In the genomic region with DNA sequence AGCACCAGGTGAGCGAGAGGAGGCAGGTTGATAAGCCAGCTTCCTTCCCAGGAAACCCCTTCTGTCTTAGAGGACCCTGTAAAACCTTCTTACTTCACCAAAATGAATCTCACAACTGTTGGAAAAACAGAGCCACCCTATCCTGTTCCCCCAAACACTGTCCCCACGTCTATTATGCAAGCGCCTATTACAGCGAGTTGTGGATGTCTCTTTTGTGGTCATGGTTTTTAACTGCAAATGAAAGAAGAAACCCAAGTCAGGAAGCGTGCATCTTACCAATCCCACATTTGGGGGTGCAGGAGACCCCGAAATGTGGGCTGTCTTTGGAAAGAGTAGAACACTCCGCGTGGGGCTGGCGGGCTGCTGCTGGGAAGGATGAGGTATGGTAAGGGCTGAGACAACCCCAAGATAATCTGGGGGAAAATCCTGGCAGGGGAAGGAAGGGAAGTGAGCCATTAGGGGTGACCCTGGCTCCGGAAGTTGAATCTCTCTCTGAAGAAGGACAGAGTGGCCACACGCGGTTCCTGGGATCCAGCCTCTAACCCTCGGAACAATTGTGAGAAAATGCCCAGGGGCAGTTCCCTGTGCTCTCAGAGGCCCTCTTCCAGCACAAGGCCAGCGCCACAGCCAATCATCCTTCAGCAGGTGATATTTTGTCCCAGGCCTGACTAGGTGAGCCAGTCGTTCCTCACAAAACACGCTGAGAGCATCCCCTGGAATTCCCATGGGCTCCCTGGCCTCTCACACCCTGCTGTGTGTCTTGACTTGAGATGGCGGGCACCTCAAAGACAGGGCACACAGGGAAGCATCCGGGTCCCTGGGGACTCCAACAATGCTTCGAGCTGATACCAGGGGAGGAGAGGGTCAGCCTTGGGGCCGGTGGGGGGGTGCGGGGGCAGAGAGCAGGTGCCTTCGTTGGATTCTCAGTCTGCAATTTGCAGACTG, we compare ENCODE assay signal across 11 cellular contexts.
DNase-seq lines count a peak whose midpoint lies in the region; ATAC-seq lines count a peak whose summit lies in the region.
"Had no signal": no experiment of that assay in that cellular context is flagged by ENCODE, and none has a peak within 500 bp of the region (broad histone marks: within the 10 kb centered on the region; RNA-seq: fewer than 3 reads in every experiment).

No MANE protein-coding gene starts in this region.

- H2BK120ac ChIP-seq in mesendoderm (ENCODE audit: low read depth, low read length), result no peak overlapping the region

- no peaks in the 10 kb centered on the region for H3K4me1 ChIP-seq in mesendoderm (ENCODE audit: control insufficient read depth, low read depth, low read length)

- H3K4me2 ChIP-seq in mesendoderm (ENCODE audit: low read length), result no peak overlapping the region

- no peak overlapping the region for H3K23ac ChIP-seq in mesendoderm (ENCODE audit: low read length)

- ATAC-seq in HG03521 (IDR thresholded peaks at IDR 0.05; ENCODE audit: unreplicated experiment), result no peak
- ATAC-seq: activated T-cell treated with anti-CD3 and anti-CD28 coated beads, Interleukin-2, amount 50 U/mL, for 4 hours had no signal

- H3K79me2 ChIP-seq in mesendoderm (ENCODE audit: control insufficient read depth, insufficient read depth, low read length), result no peaks in the 10 kb centered on the region

- H3K27ac ChIP-seq in mesendoderm (ENCODE audit: low read depth, low read length), result no peak overlapping the region

- in situ Hi-C loops in KBM-7 (cut with MboI; ENCODE audit: low pct_unique_long_range_greater_than_20kb, low sequenced_read_pairs), result no loop called here

- H3K56ac ChIP-seq in mesendoderm (ENCODE audit: low read length), result no peak overlapping the region

- no peaks in the 10 kb centered on the region for H3K36me3 ChIP-seq in mesendoderm (ENCODE audit: control insufficient read depth, insufficient read depth, low read length)

- no peak overlapping the region for H3K4ac ChIP-seq in mesendoderm (ENCODE audit: low read depth, low read length)

- H3K4me3 ChIP-seq in mesendoderm (ENCODE audit: low read length), result no peak overlapping the region

- H3K18ac ChIP-seq in mesendoderm (ENCODE audit: low read length), result no peak overlapping the region

- no peak overlapping the region for H3K9ac ChIP-seq in mesendoderm (ENCODE audit: low read length)

- no peak overlapping the region for H2BK15ac ChIP-seq in mesendoderm (replicated peaks; ENCODE audit: low read depth)

- no CpG with 5 or more reads among the region's 22 CpGs for WGBS in mesendoderm (ENCODE audit: extremely low coverage, insufficient coverage, low lambda C conversion rate)

- H2AK5ac ChIP-seq in mesendoderm (ENCODE audit: low read length), result no peak overlapping the region

- H3K27me3 ChIP-seq in mesendoderm (ENCODE audit: insufficient read depth, low read length, poor library complexity), result no peaks in the 10 kb centered on the region

- no peaks in the 10 kb centered on the region for H3K79me1 ChIP-seq in mesendoderm (ENCODE audit: low read length)

- no peak overlapping the region for H4K8ac ChIP-seq in mesendoderm (ENCODE audit: low read depth, low read length)

- no peak overlapping the region for H2BK5ac ChIP-seq in mesendoderm (ENCODE audit: low read length)

- DNase-seq in CD1c-positive myeloid dendritic cell (ENCODE audit: extremely low spot score), result peak; percentile 60
- peak; percentile 73 for DNase-seq in KBM-7
- peak; percentile 13 for DNase-seq in cerebellum (ENCODE audit: low spot score)
- peak; percentile 84 for DNase-seq in mesendoderm
- DNase-seq in COR-L47 (lab: John Stamatoyannopoulos, UW), result no peak
- DNase-seq in occipital lobe (lab: John Stamatoyannopoulos, UW), result no peak
- DNase-seq in COLO668 (lab: John Stamatoyannopoulos, UW; ENCODE audit: unreplicated experiment), result no peak
- DNase-seq: activated T-cell treated with anti-CD3 and anti-CD28 coated beads, Interleukin-2, amount 50 U/mL, for 4 hours; cerebellar nuclear complex; NCI-H1092 had no signal

- H4K5ac ChIP-seq in mesendoderm (ENCODE audit: low read length), result no peak overlapping the region

Comparison
In these comparisons a context has a peak if more than half of its experiments do, and no peak if none do; other contexts are left out.
1. DNase-seq: peak in CD1c-positive myeloid dendritic cell (single experiment), KBM-7 (single experiment), cerebellum (single experiment) and mesendoderm (single experiment); none in COR-L47 (single experiment), occipital lobe (single experiment) and COLO668 (single experiment).